In genomic region chr20:12414446-12415274, GRCh38 we compare ENCODE assay signal across 13 cellular contexts.
DNase-seq lines count a peak whose midpoint lies in the region; ATAC-seq and TF ChIP-seq lines count a peak whose summit lies in the region.
"Had no signal": no experiment of that assay in that cellular context is flagged by ENCODE, and none has a peak within 500 bp of the region (broad histone marks: within the 10 kb centered on the region; RNA-seq: fewer than 3 reads in every experiment).

No MANE protein-coding gene starts in this region.

- peak overlapping the region in 1 of 4 donors; percentile 40 for H3K4me3 ChIP-seq in adrenal gland
- H3K4me3 ChIP-seq in thyroid gland (replicated peaks in 1 of 3), result no peak overlapping the region
- H3K4me3 ChIP-seq: tibial nerve had no signal

- DNase-seq in Right ventricle myocardium inferior (ENCODE audit: missing footprints) (no peak), cardiac septum (ENCODE audit: low spot score) (no peak), adrenal gland (peak in 4 of 7 donors; percentile 21 to 37 (median 26)), kidney tubule cell (ENCODE audit: low spot score) (peak; percentile 28), thyroid gland (peak; percentile 4 to 24), EL (no peak), NCI-H510A treated with DMSO at 0.1 percent for 48 hours (lab: John Stamatoyannopoulos, UW) (no peak), RKO (ENCODE audit: low spot score) (no peak)
- DNase-seq: activated naive CD8-positive, alpha-beta T cell treated with anti-CD3 and anti-CD28 coated beads for 36 hours; NCI-H1092; T1000 had no signal

- no peak for TF ChIP-seq POLR2A in adrenal gland (IDR thresholded peaks at IDR 0.05)
- TF ChIP-seq POLR2A in thyroid gland (IDR thresholded peaks at IDR 0.05), result no peak

- H3K36me3 ChIP-seq in adrenal gland (replicated peaks in 1 of 2) (no peaks in the 10 kb centered on the region), thyroid gland (no peaks in the 10 kb centered on the region)
- H3K36me3 ChIP-seq: tibial nerve had no signal

- intact Hi-C loops in Right ventricle myocardium inferior (cut with DNase I), result no loop called here
- intact Hi-C loops in cardiac septum (cut with DNase I), result no loop called here
- intact Hi-C loops in adrenal gland (cut with DNase I), result loop anchor here in 1 of 2 donors (5.0 kb wide), 1 partner anchor 57 kb away; no protein-coding TSS in a partner anchor
- intact Hi-C loops in thyroid gland (cut with DNase I), result no loop called here

- no peak overlapping the region for H3K27ac ChIP-seq in adrenal gland
- no peak overlapping the region for H3K27ac ChIP-seq in thyroid gland
- H3K27ac ChIP-seq: tibial nerve had no signal

- H3K4me1 ChIP-seq in adrenal gland (replicated peaks in 1 of 2) (no peaks in the 10 kb centered on the region), thyroid gland (no peaks in the 10 kb centered on the region)
- H3K4me1 ChIP-seq: tibial nerve had no signal

- H3K9me3 ChIP-seq in adrenal gland (replicated peaks in 1 of 3) (no peaks in the 10 kb centered on the region), thyroid gland (no peaks in the 10 kb centered on the region)

- no peaks in the 10 kb centered on the region for H3K27me3 ChIP-seq in adrenal gland
- H3K27me3 ChIP-seq in thyroid gland, result no peaks in the 10 kb centered on the region
- H3K27me3 ChIP-seq: tibial nerve had no signal

- ATAC-seq in Right ventricle myocardium inferior, result peak; percentile 28
- ATAC-seq: sciatic nerve had no signal

- WGBS in adrenal gland, 4 donors, result 40 to 54% (median 46%) methylated on average over 9 to 10 of the region's 10 CpGs
- WGBS in thyroid gland, 2 donors, result 59 to 60% methylated on average over 10 of the region's 10 CpGs

- no peak for TF ChIP-seq CTCF in adrenal gland (IDR thresholded peaks at IDR 0.05)
- TF ChIP-seq CTCF in thyroid gland (IDR thresholded peaks at IDR 0.05), result no peak

Comparison
In these comparisons a context has a peak if more than half of its experiments do, and no peak if none do; other contexts are left out.
1. DNase-seq: peak in adrenal gland (4 of 7), kidney tubule cell (single experiment) and thyroid gland (2 of 2); none in Right ventricle myocardium inferior (single experiment), cardiac septum (single experiment), EL (single experiment), NCI-H510A treated with DMSO at 0.1 percent for 48 hours (single experiment) and RKO (single experiment).